Comparison of ENCODE assay signal across 1 cellular context in the genomic region with DNA sequence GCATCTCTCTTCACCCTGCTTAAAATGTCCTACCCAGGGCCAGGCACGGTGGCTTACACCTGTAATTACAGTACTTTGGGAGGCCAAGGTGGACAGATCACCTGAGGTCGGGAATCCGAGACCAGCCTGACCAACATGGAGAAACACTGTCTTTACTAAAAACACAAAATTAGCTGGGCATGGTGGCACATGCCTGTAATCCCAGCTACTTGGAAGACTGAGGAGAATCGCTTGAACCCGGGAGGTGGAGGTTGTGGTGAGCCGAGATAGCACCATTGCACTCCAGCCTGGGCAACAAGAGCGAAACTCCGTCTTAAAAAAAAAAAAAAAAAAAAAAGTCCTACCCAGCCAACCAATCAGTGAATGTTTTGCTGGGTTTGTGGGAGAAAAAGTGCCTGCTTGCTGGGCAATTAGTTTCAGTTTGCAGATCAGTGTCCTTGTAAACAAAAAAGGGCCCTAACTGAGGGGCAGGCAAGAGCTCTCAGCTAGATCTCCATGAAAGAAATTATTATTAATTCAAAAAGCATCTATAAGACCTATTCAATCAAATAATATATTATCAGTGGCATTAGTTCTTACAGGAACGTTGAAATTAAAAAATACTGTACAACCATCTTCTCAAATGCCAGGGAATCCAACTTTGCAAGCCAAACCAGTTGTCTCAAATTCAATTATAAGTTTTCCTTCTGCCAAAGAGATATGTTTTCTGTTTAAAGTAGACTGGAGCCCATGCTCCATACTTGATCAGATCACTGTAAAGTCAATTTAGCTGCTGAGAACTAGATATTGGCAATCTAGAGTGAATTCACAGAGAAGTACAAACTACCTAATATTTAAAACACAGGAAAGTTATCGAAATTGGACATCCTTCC.
TF ChIP-seq lines count a peak whose summit lies in the region.

No MANE protein-coding gene starts in this region.

TF ChIP-seq in IMR-90, 13 proteins besides CTCF, POLR2A, EP300 and RAD21 (continued from another document):
- TF ChIP-seq, protein P1, sequence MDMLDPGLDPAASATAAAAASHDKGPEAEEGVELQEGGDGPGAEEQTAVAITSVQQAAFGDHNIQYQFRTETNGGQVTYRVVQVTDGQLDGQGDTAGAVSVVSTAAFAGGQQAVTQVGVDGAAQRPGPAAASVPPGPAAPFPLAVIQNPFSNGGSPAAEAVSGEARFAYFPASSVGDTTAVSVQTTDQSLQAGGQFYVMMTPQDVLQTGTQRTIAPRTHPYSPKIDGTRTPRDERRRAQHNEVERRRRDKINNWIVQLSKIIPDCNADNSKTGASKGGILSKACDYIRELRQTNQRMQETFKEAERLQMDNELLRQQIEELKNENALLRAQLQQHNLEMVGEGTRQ (IDR thresholded peaks at IDR 0.05; ENCODE audit: low read depth, low read length) = no peak
- TF ChIP-seq NFE2L2 (IDR thresholded peaks at IDR 0.05; ENCODE audit: low read depth, low read length) (no peak), MAZ (IDR thresholded peaks at IDR 0.05; ENCODE audit: borderline replicate concordance, low read depth, low read length) (no peak), SMC3 (IDR thresholded peaks at IDR 0.05; ENCODE audit: low read depth, low read length) (no peak)
